Comparison of ENCODE assay signal across 14 cellular contexts in genomic region chr1:172902861-172903381, GRCh38.
DNase-seq lines count a peak whose midpoint lies in the region; ATAC-seq and TF ChIP-seq lines count a peak whose summit lies in the region.
"Had no signal": no experiment of that assay in that cellular context is flagged by ENCODE, and none has a peak within 500 bp of the region (broad histone marks: within the 10 kb centered on the region; RNA-seq: fewer than 3 reads in every experiment).

No MANE protein-coding gene starts in this region.

- H3K9me3 ChIP-seq in adipocyte (ENCODE audit: control insufficient read depth, low read length): no peaks in the 10 kb centered on the region
- H3K9me3 ChIP-seq in mucosa of descending colon: no peaks in the 10 kb centered on the region
- H3K9me3 ChIP-seq: pancreas had no signal

- no peaks in the 10 kb centered on the region for H3K27me3 ChIP-seq in adipocyte (replicated peaks; ENCODE audit: control insufficient read depth, insufficient read depth, low read length)
- H3K27me3 ChIP-seq: pancreas had no signal

- H3K36me3 ChIP-seq in adipocyte (ENCODE audit: control insufficient read depth, insufficient read depth, low read length, severe bottlenecking) (no peaks in the 10 kb centered on the region), mucosa of descending colon (ENCODE audit: low read depth) (no peaks in the 10 kb centered on the region)
- H3K36me3 ChIP-seq: pancreas had no signal

- H3K4me1 ChIP-seq in adipocyte (ENCODE audit: control insufficient read depth, insufficient read depth, low read length) (peaks cover 26% of the 10 kb centered on the region), mucosa of descending colon (ENCODE audit: low read depth) (no peaks in the 10 kb centered on the region)
- H3K4me1 ChIP-seq: pancreas had no signal

- no peak for ATAC-seq in mucosa of descending colon
- ATAC-seq in HG03097 (IDR thresholded peaks at IDR 0.05; ENCODE audit: low FRiP score, unreplicated experiment): no peak
- ATAC-seq: pancreas had no signal

- TF ChIP-seq CTCF in foreskin fibroblast (IDR thresholded peaks at IDR 0.05; ENCODE audit: low read depth, low read length) (no peak), mucosa of descending colon (IDR thresholded peaks at IDR 0.05) (no peak)

- H3K9ac ChIP-seq in adipocyte (ENCODE audit: low read length): no peak overlapping the region

- intact Hi-C loops in mucosa of descending colon (cut with DNase I, micrococcal nuclease): no loop called here

- DNase-seq in AG08395 (ENCODE audit: low spot score) (peak; percentile 55), H4 (ENCODE audit: low spot score) (peak; percentile 19), adipocyte (ENCODE audit: low read depth) (peak; percentile 88), foreskin fibroblast (peak; percentile 65 to 82), mucosa of descending colon (no peak), DMS 273 (lab: John Stamatoyannopoulos, UW; ENCODE audit: unreplicated experiment) (no peak)
- no peak for DNase-seq in effector CD4-positive, alpha-beta T cell
- DNase-seq: CD4-positive, alpha-beta T cell; hypothalamus; NCI-H1930; pancreas; stimulated activated CD4-positive, alpha-beta T cell treated with anti-CD3 and anti-CD28 coated beads, Interleukin-1b, Interleukin-23, amount 100 ng/mL, for 48 hours; stimulated activated naive CD4-positive, alpha-beta T cell had no signal

- H3K4me3 ChIP-seq in adipocyte (ENCODE audit: low read length) (no peak overlapping the region), foreskin fibroblast (ENCODE audit: low read depth in 1 of 2, low read length in 2 of 2) (no peak overlapping the region), mucosa of descending colon (no peak overlapping the region)
- H3K4me3 ChIP-seq: pancreas had no signal

Comparison
In these comparisons a context has a peak if more than half of its experiments do, and no peak if none do; other contexts are left out.
1. DNase-seq: peak in AG08395 (single experiment), H4 (single experiment), adipocyte (single experiment) and foreskin fibroblast (2 of 2); none in mucosa of descending colon (0 of 3), effector CD4-positive, alpha-beta T cell (single experiment) and DMS 273 (single experiment).